15 cellular contexts compared by ENCODE assay signal in genomic region chr1:17423781-17424245, GRCh38. TPM values are rescaled to one million over a fixed set of nuclear protein-coding genes. Genes with fewer than 3 reads are reported as not detected.
DNase-seq lines count a peak whose midpoint lies in the region; ATAC-seq and TF ChIP-seq lines count a peak whose summit lies in the region.
"Had no signal": no experiment of that assay in that cellular context is flagged by ENCODE, and none has a peak within 500 bp of the region (broad histone marks: within the 10 kb centered on the region; RNA-seq: fewer than 3 reads in every experiment).

No MANE protein-coding gene starts in this region.

- ATAC-seq in GM21526 (IDR thresholded peaks at IDR 0.05; ENCODE audit: low FRiP score, unreplicated experiment) = no peak

- peak overlapping the region; percentile 47 to 61 for H3K9ac ChIP-seq in stomach smooth muscle (ENCODE audit: low read length in 2 of 2)

- no peaks in the 10 kb centered on the region for H3K27me3 ChIP-seq in dorsolateral prefrontal cortex
- H3K27me3 ChIP-seq in stomach smooth muscle (ENCODE audit: control insufficient read depth in 1 of 2, insufficient read depth in 2 of 2, low read length in 2 of 2) = no peaks in the 10 kb centered on the region
- H3K27me3 ChIP-seq: testis had no signal

- H3K27ac ChIP-seq in dorsolateral prefrontal cortex (peak overlapping the region in 46 of 59 donors; percentile 9 to 80 (median 54)), stomach smooth muscle (ENCODE audit: low read length) (peak overlapping the region; percentile 86)
- H3K27ac ChIP-seq: epithelial cell of prostate, testis had no signal

- H3K36me3 ChIP-seq in stomach smooth muscle (ENCODE audit: control insufficient read depth in 2 of 2, insufficient read depth in 2 of 2, low read length in 2 of 2) = peaks cover 29 to 40% of the 10 kb centered on the region in 2 donors

- H3K4me1 ChIP-seq in stomach smooth muscle (ENCODE audit: control insufficient read depth, insufficient read depth, low read length) = peaks cover 18% of the 10 kb centered on the region
- H3K4me1 ChIP-seq: testis had no signal

- TF ChIP-seq CTCF in dorsolateral prefrontal cortex (IDR thresholded peaks at IDR 0.05 in 54 of 56, conservative IDR thresholded peaks at IDR 0.05 in 2 of 56; ENCODE audit: low read depth in 1 of 56, partially characterized antibody in 56 of 56) = no peak

- no peak overlapping the region for H3K4me3 ChIP-seq in dorsolateral prefrontal cortex
- H3K4me3 ChIP-seq in stomach smooth muscle (ENCODE audit: low read length in 2 of 2) = peak overlapping the region; percentile 33 to 52
- H3K4me3 ChIP-seq: SK-N-MC, testis had no signal

- DNase-seq in SKM-1 treated with dmso at 0.1 percent for 144 hours (lab: John Stamatoyannopoulos, UW; ENCODE audit: unreplicated experiment) (peak; percentile 12), SKM-1 (lab: John Stamatoyannopoulos, UW; ENCODE audit: unreplicated experiment) (no peak), dorsolateral prefrontal cortex (peak in 4 of 10 donors; percentile 22 to 59 (median 46)), iris pigment epithelial cell (ENCODE audit: low read depth) (peak; percentile 61), NCI-H2107 (lab: John Stamatoyannopoulos, UW) (no peak)
- no peak for DNase-seq in activated naive CD4-positive, alpha-beta T cell treated with anti-CD3 and anti-CD28 coated beads, Interleukin-2, amount 50 U/mL, for 16 hours
- DNase-seq: 8988T; activated CD4-positive, alpha-beta T cell treated with anti-CD3 and anti-CD28 coated beads for 1 hour; activated T-cell treated with anti-CD3 and anti-CD28 coated beads, Interleukin-2, amount 50 U/mL, for 1 hour; NCI-H2029 treated with DMSO at 0.1 percent for 48 hours; testis had no signal

- H3K9me3 ChIP-seq in stomach smooth muscle (ENCODE audit: control insufficient read depth in 2 of 2, low read length in 2 of 2) = no peaks in the 10 kb centered on the region
- H3K9me3 ChIP-seq: testis had no signal

- intact Hi-C loops in dorsolateral prefrontal cortex (cut with DNase I) = loop anchor here in 1 of 2 donors (5.0 kb wide), 1 partner anchor 183 kb away; no protein-coding TSS in a partner anchor

RNA-seq across cellular contexts. Expression of gene RCC2, which starts 15.7 kb away (rescaled TPM):
- total RNA-seq in dorsolateral prefrontal cortex = 10 to 100 TPM; 22.3 to 50.7 (median 35.3) TPM

RNA-seq across cellular contexts. Expression of gene PADI6, which starts 51.8 kb away (rescaled TPM):
- not detected for total RNA-seq in dorsolateral prefrontal cortex
- total RNA-seq: testis had no signal

Comparison
In these comparisons a context has a peak if more than half of its experiments do, and no peak if none do; other contexts are left out.
1. DNase-seq: peak in SKM-1 treated with dmso at 0.1 percent for 144 hours (single experiment) and iris pigment epithelial cell (single experiment); none in SKM-1 (single experiment), NCI-H2107 (single experiment) and activated naive CD4-positive, alpha-beta T cell treated with anti-CD3 and anti-CD28 coated beads, Interleukin-2, amount 50 U/mL, for 16 hours (single experiment).
2. H3K4me3 ChIP-seq: peak in stomach smooth muscle (2 of 2); none in dorsolateral prefrontal cortex (0 of 59).